Comparison of ENCODE assay signal across 22 cellular contexts in genomic region chr5:67243349-67243748, GRCh38. TPM values are rescaled to one million over a fixed set of nuclear protein-coding genes. Genes with fewer than 3 reads are reported as not detected.
A peak's percentile ranks its signal among the peaks of the same experiment; 100 is the strongest.
DNase-seq lines count a peak whose midpoint lies in the region; ATAC-seq and TF ChIP-seq lines count a peak whose summit lies in the region.
"Had no signal": no experiment of that assay in that cellular context is flagged by ENCODE, and none has a peak within 500 bp of the region (broad histone marks: within the 10 kb centered on the region; RNA-seq: fewer than 3 reads in every experiment).

No MANE protein-coding gene starts in this region.

- TF ChIP-seq POLR2A in heart left ventricle (IDR thresholded peaks at IDR 0.05) (no peak), gastroesophageal sphincter (IDR thresholded peaks at IDR 0.05) (no peak)

- no peaks in the 10 kb centered on the region for H3K27me3 Mint-ChIP-seq in nephron (ENCODE audit: low read depth)
- peaks cover 0 to 4% (median 2%) of the 10 kb centered on the region in 3 donors for H3K27me3 Mint-ChIP-seq in immature natural killer cell (ENCODE audit: low read depth in 3 of 3)
- H3K27me3 Mint-ChIP-seq: CD4-positive, alpha-beta T cell; IgD-negative memory B cell had no signal

- H3K9me3 Mint-ChIP-seq in nephron: no peaks in the 10 kb centered on the region
- H3K9me3 Mint-ChIP-seq in immature natural killer cell: no peaks in the 10 kb centered on the region
- H3K9me3 Mint-ChIP-seq: CD4-positive, alpha-beta T cell; GM23338; HFFc6; IgD-negative memory B cell had no signal

- H3K9me3 ChIP-seq in heart left ventricle (no peaks in the 10 kb centered on the region), right cardiac atrium (ENCODE audit: control insufficient read depth, low read length) (no peaks in the 10 kb centered on the region), gastroesophageal sphincter (no peaks in the 10 kb centered on the region)
- H3K9me3 ChIP-seq: BLaER1 treated with 17β-estradiol and CSF1 and Interleukin-3, amounts not matched to agents 10 nM and 100 nM; HAP-1; SJCRH30 had no signal

- DNase-seq in heart left ventricle (no peak), right cardiac atrium (no peak), HuH-7 (ENCODE audit: low spot score) (no peak), immature natural killer cell (no peak), AML-193 (lab: John Stamatoyannopoulos, UW) (no peak)
- DNase-seq: CD4-positive, alpha-beta T cell; COR-L47; HFFc6; MM.1S; NCI-H2029; NCI-H446; NCI-H524 treated with DMSO at 0.1 percent for 48 hours; NCI-H774; SJCRH30 had no signal

- 84 to 94% (median 93%) methylated on average over 1 of the region's 1 CpG for WGBS in heart left ventricle, 4 donors
- WGBS in right cardiac atrium: 87% methylated on average over 1 of the region's 1 CpG
- 75 to 100% methylated on average over 1 of the region's 1 CpG for WGBS in gastroesophageal sphincter (ENCODE audit: low coverage in 1 of 2), 2 donors

- H3K36me3 ChIP-seq in heart left ventricle: no peaks in the 10 kb centered on the region
- no peaks in the 10 kb centered on the region for H3K36me3 ChIP-seq in gastroesophageal sphincter
- H3K36me3 ChIP-seq: BLaER1 treated with 17β-estradiol and CSF1 and Interleukin-3, amounts not matched to agents 10 nM and 100 nM; HAP-1; SJCRH30 had no signal

- H3K36me3 Mint-ChIP-seq in nephron (ENCODE audit: low read depth): no peaks in the 10 kb centered on the region
- no peaks in the 10 kb centered on the region for H3K36me3 Mint-ChIP-seq in immature natural killer cell

- TF ChIP-seq EP300 in gastroesophageal sphincter (IDR thresholded peaks at IDR 0.05): no peak

- no peak overlapping the region for H3K4me3 Mint-ChIP-seq in nephron
- no peak overlapping the region for H3K4me3 Mint-ChIP-seq in immature natural killer cell
- H3K4me3 Mint-ChIP-seq: CD4-positive, alpha-beta T cell; GM23338; HFFc6; IgD-negative memory B cell had no signal

- H3K27ac ChIP-seq in heart left ventricle (peak overlapping the region in 1 of 12 donors; percentile 14), right cardiac atrium (ENCODE audit: low read length) (no peak overlapping the region), gastroesophageal sphincter (peak overlapping the region in 2 of 4 donors; percentile 72 to 77)
- H3K27ac ChIP-seq: BLaER1 treated with 17β-estradiol and CSF1 and Interleukin-3, amounts not matched to agents 10 nM and 100 nM; KMS-11; SJCRH30 had no signal

- H3K4me3 ChIP-seq in heart left ventricle (no peak overlapping the region), right cardiac atrium (ENCODE audit: low read length) (no peak overlapping the region), gastroesophageal sphincter (no peak overlapping the region)
- H3K4me3 ChIP-seq: BLaER1 treated with 17β-estradiol and CSF1 and Interleukin-3, amounts not matched to agents 10 nM and 100 nM; GM23338; HAP-1; SJCRH30 had no signal

- peaks cover 36% of the 10 kb centered on the region for H3K4me1 Mint-ChIP-seq in nephron
- H3K4me1 Mint-ChIP-seq in immature natural killer cell: peaks cover 0 to 5% of the 10 kb centered on the region in 2 donors

- no peak for TF ChIP-seq CTCF in heart left ventricle (IDR thresholded peaks at IDR 0.05)
- TF ChIP-seq CTCF in gastroesophageal sphincter (IDR thresholded peaks at IDR 0.05): no peak
- no peak for TF ChIP-seq CTCF in nephron (IDR thresholded peaks at IDR 0.05; ENCODE audit: unreplicated experiment in 3 of 3)

- H3K27me3 ChIP-seq in heart left ventricle (no peaks in the 10 kb centered on the region), right cardiac atrium (ENCODE audit: control insufficient read depth, insufficient read depth) (no peaks in the 10 kb centered on the region), gastroesophageal sphincter (no peaks in the 10 kb centered on the region)
- H3K27me3 ChIP-seq: BLaER1 treated with 17β-estradiol and CSF1 and Interleukin-3, amounts not matched to agents 10 nM and 100 nM; SJCRH30 had no signal

- peak; percentile 22 to 61 (median 39) for ATAC-seq in heart left ventricle
- ATAC-seq in right cardiac atrium: no peak
- peak; percentile 26 for ATAC-seq in gastroesophageal sphincter
- ATAC-seq: GM23338 had no signal

- intact Hi-C loops in heart left ventricle (cut with DNase I): loop anchor here in 7 of 10 donors (5.0 to 10.0 kb wide), 7 partner anchors 251 to 1721 kb away; no protein-coding TSS in a partner anchor
- intact Hi-C loops in right cardiac atrium (cut with DNase I): loop anchor here in 2 of 4 donors (10.0 kb wide), 2 partner anchors 561 to 1011 kb away; no protein-coding TSS in a partner anchor

- H3K27ac Mint-ChIP-seq in nephron (peak overlapping the region; percentile 77 to 92 (median 79)), immature natural killer cell (no peak overlapping the region)
- H3K27ac Mint-ChIP-seq: CD4-positive, alpha-beta T cell; GM23338; HFFc6; IgD-negative memory B cell had no signal

- H3K4me1 ChIP-seq in heart left ventricle (peaks cover 0 to 24% (median 8%) of the 10 kb centered on the region in 12 donors), right cardiac atrium (ENCODE audit: control insufficient read depth, insufficient read depth, low read length) (peaks cover 6% of the 10 kb centered on the region), gastroesophageal sphincter (peaks cover 5 to 65% (median 23%) of the 10 kb centered on the region in 3 donors)
- H3K4me1 ChIP-seq: HAP-1 had no signal

RNA-seq across cellular contexts. Expression of gene CD180, which starts 46.8 kb away (rescaled TPM):
- 1 to 10 TPM in 2 of 9 donors, under 1 TPM in 7; 0.18 to 7.7 (median 0.36) TPM for total RNA-seq in heart left ventricle
- under 1 TPM; 0.08 to 0.18 TPM for polyA plus RNA-seq in heart left ventricle
- 1 to 10 TPM in 2 of 4 donors, under 1 TPM in 2; 0.48 to 1.4 (median 0.88) TPM for total RNA-seq in right cardiac atrium
- polyA plus RNA-seq in right cardiac atrium: 0.11 TPM
- 1 to 10 TPM in 2 of 4 donors, under 1 TPM in 1, not detected in 1; 0.27 to 2.2 (median 1.2) TPM for total RNA-seq in gastroesophageal sphincter
- polyA plus RNA-seq in immature natural killer cell: 1 to 10 TPM in 1 of 3 donors, under 1 TPM in 2; 0.52 to 1.7 (median 0.63) TPM
- total RNA-seq: GM23338, HFFc6, SJCRH30 had no signal
- polyA plus RNA-seq: AG04450, GM23338 had no signal

Comparison
In these comparisons a context has a peak if more than half of its experiments do, and no peak if none do; other contexts are left out.
1. ATAC-seq: peak in heart left ventricle (4 of 4) and gastroesophageal sphincter (single experiment); none in right cardiac atrium (0 of 2).
2. H3K27ac Mint-ChIP-seq: peak in nephron (3 of 3); none in immature natural killer cell (0 of 6).